ENCODE assay signal across 20 cellular contexts in genomic region chr1:56137090-56137489, GRCh38.
DNase-seq lines count a peak whose midpoint lies in the region; ATAC-seq and TF ChIP-seq lines count a peak whose summit lies in the region.
"Had no signal": no experiment of that assay in that cellular context is flagged by ENCODE, and none has a peak within 500 bp of the region (broad histone marks: within the 10 kb centered on the region; RNA-seq: fewer than 3 reads in every experiment).

No MANE protein-coding gene starts in this region.

- TF ChIP-seq POLR2A in IMR-90 (IDR thresholded peaks at IDR 0.05; ENCODE audit: low read depth, low read length) = no peak

- H2BK120ac ChIP-seq in IMR-90 (ENCODE audit: low read depth, low read length) = no peak overlapping the region

- H4K20me1 ChIP-seq in IMR-90 (ENCODE audit: insufficient read depth, low read length) (no peaks in the 10 kb centered on the region), osteoblast (ENCODE audit: insufficient read depth, low read length) (no peaks in the 10 kb centered on the region)

- no peak overlapping the region for H2AK5ac ChIP-seq in IMR-90 (ENCODE audit: low read depth, low read length)

- H3K23ac ChIP-seq in IMR-90 (ENCODE audit: low read depth, low read length) = no peak overlapping the region

- no peaks in the 10 kb centered on the region for H3K9me1 ChIP-seq in IMR-90 (ENCODE audit: insufficient read depth, low read length)

- H2AK9ac ChIP-seq in IMR-90 (replicated peaks; ENCODE audit: low read depth, low read length, poor library complexity) = no peak overlapping the region

- H3K36me3 ChIP-seq in ACC112 (ENCODE audit: insufficient read depth, low read length) = no peaks in the 10 kb centered on the region
- no peaks in the 10 kb centered on the region for H3K36me3 ChIP-seq in IMR-90 (ENCODE audit: control insufficient read depth, insufficient read depth, low read length)
- no peaks in the 10 kb centered on the region for H3K36me3 ChIP-seq in osteoblast (ENCODE audit: insufficient read depth, low read length)
- no peaks in the 10 kb centered on the region for H3K36me3 ChIP-seq in WERI-Rb-1
- H3K36me3 ChIP-seq: HAP-1, SJSA1 had no signal

- in situ Hi-C loops in IMR-90 (cut with MboI; ENCODE audit: low sequenced_read_pairs) = no loop called here

- 100% methylated on average over 1 of the region's 4 CpGs; no CpG with 5 or more reads in 1 of the 2 experiments for WGBS in IMR-90 (ENCODE audit: extremely low coverage in 2 of 2, insufficient read length in 1 of 2), 2 experiments

- H2AFZ ChIP-seq in ACC112 (ENCODE audit: low read length, unreplicated experiment) (no peak overlapping the region), IMR-90 (replicated peaks; ENCODE audit: low read length, poor library complexity) (no peak overlapping the region), osteoblast (ENCODE audit: low read length) (no peak overlapping the region)
- H2AFZ ChIP-seq: GM23338 had no signal

- H3K4me2 ChIP-seq in IMR-90 (ENCODE audit: low read depth, low read length) = no peak overlapping the region
- H3K4me2 ChIP-seq in osteoblast (ENCODE audit: insufficient read depth, low read length) = no peak overlapping the region
- H3K4me2 ChIP-seq: GM23338 had no signal

- H3K27me3 ChIP-seq in ACC112 (ENCODE audit: insufficient read depth, low read length) (no peaks in the 10 kb centered on the region), IMR-90 (ENCODE audit: control insufficient read depth, insufficient read depth, low read length) (no peaks in the 10 kb centered on the region), osteoblast (ENCODE audit: insufficient read depth, low read length) (no peaks in the 10 kb centered on the region), WERI-Rb-1 (ENCODE audit: insufficient read depth, low read depth, severe bottlenecking) (no peaks in the 10 kb centered on the region)
- H3K27me3 ChIP-seq: SJSA1 had no signal

- POLR2A ChIA-PET in IMR-90 (lab: Charles Lee; ENCODE audit: unreplicated experiment) = no interaction called here

- H3K4me3 ChIP-seq in ACC112 (ENCODE audit: low read depth, low read length) (no peak overlapping the region), IMR-90 (ENCODE audit: insufficient read depth, low read depth, low read length) (no peak overlapping the region), osteoblast (ENCODE audit: insufficient read depth, low read length) (no peak overlapping the region), WERI-Rb-1 (ENCODE audit: low read depth, low read length) (no peak overlapping the region)
- H3K4me3 ChIP-seq: GM12878, GM23338, HAP-1, SJSA1 had no signal

- no peak overlapping the region for H3K9ac ChIP-seq in IMR-90 (ENCODE audit: low read depth, low read length)

- H3K9me3 ChIP-seq in IMR-90 (ENCODE audit: control insufficient read depth, insufficient read depth, low read length) (no peaks in the 10 kb centered on the region), osteoblast (ENCODE audit: low read depth, low read length) (no peaks in the 10 kb centered on the region), WERI-Rb-1 (ENCODE audit: severe bottlenecking) (no peaks in the 10 kb centered on the region)
- H3K9me3 ChIP-seq: HAP-1, SJSA1 had no signal

- no peak for TF ChIP-seq RAD21 in IMR-90 (IDR thresholded peaks at IDR 0.05; ENCODE audit: low read length)

- no peak overlapping the region for H4K91ac ChIP-seq in IMR-90 (ENCODE audit: insufficient read depth, low read depth, low read length)

- no peaks in the 10 kb centered on the region for H3K79me1 ChIP-seq in IMR-90 (ENCODE audit: low read depth in 1 of 2, low read length in 2 of 2)

- H3K27ac ChIP-seq in ACC112 (ENCODE audit: low read depth, low read length) = peak overlapping the region; percentile 86
- H3K27ac ChIP-seq in IMR-90 (ENCODE audit: insufficient read depth, low read length) = peak overlapping the region; percentile 56; the same call in 1 of the 2 replicates
- peak overlapping the region; percentile 65 for H3K27ac ChIP-seq in osteoblast (ENCODE audit: low read depth, low read length)
- no peak overlapping the region for H3K27ac ChIP-seq in WERI-Rb-1
- H3K27ac ChIP-seq: SJSA1 had no signal

- no peak overlapping the region for H3K4me3 Mint-ChIP-seq in chondrocyte (ENCODE audit: unreplicated experiment)
- H3K4me3 Mint-ChIP-seq: B cell, CD14-positive monocyte, GM23338 had no signal

- no peak overlapping the region for H2BK5ac ChIP-seq in IMR-90 (ENCODE audit: low read depth, low read length, poor library complexity, severe bottlenecking)

- H2BK15ac ChIP-seq in IMR-90 (ENCODE audit: low read depth, low read length) = no peak overlapping the region

- DNase-seq in IMR-90 (no peak), chondrocyte (ENCODE audit: low spot score) (no peak), osteoblast (ENCODE audit: insufficient read length, low spot score, missing footprints) (no peak), WERI-Rb-1 (no peak)
- DNase-seq: Karpas-422, NCI-H1417, NCI-H1694 treated with DMSO at 0.1 percent for 48 hours, NCI-H446 treated with DMSO at 0.1 percent for 48 hours, NCI-H526 treated with DMSO at 0.1 percent for 48 hours, SW 1271 had no signal

- peak overlapping the region; percentile 8; the same call in 1 of the 2 replicates for H4K5ac ChIP-seq in IMR-90 (ENCODE audit: low read depth, low read length)

- CTCF ChIA-PET in IMR-90 (lab: Yijun Ruan, JAX) = no interaction called here

- no TSS peak for BruUV-seq in IMR-90 (replicated peaks; lab: Mats Ljungman, UMichigan)

- H3K18ac ChIP-seq in IMR-90 (ENCODE audit: low read depth, low read length) = peak overlapping the region; percentile 50; the same call in 1 of the 2 replicates

- H2BK20ac ChIP-seq in IMR-90 (ENCODE audit: low read depth, low read length) = no peak overlapping the region

- H3K9me3 Mint-ChIP-seq in chondrocyte (ENCODE audit: low read depth) = no peaks in the 10 kb centered on the region
- H3K9me3 Mint-ChIP-seq: GM23338 had no signal

- no peak overlapping the region for H4K8ac ChIP-seq in IMR-90 (ENCODE audit: low read depth in 2 of 2, low read length in 2 of 2)

- no peaks in the 10 kb centered on the region for H3K36me3 Mint-ChIP-seq in chondrocyte (ENCODE audit: low read depth)
- H3K36me3 Mint-ChIP-seq: CD14-positive monocyte had no signal

- peak overlapping the region; percentile 32 for H3K27ac Mint-ChIP-seq in chondrocyte (ENCODE audit: unreplicated experiment)
- H3K27ac Mint-ChIP-seq: B cell, CD14-positive monocyte, GM23338 had no signal

- dilution Hi-C loops in IMR-90 (cut with HindIII; ENCODE audit: low sequenced_read_pairs, unreplicated experiment) = no loop called here

- TF ChIP-seq CTCF in IMR-90 (conservative IDR thresholded peaks at IDR 0.05; ENCODE audit: low read depth, low read length) (no peak), chondrocyte (IDR thresholded peaks at IDR 0.05) (no peak), osteoblast (IDR thresholded peaks at IDR 0.05; ENCODE audit: extremely low read depth, low read depth, low read length) (no peak), WERI-Rb-1 (IDR thresholded peaks at IDR 0.05; ENCODE audit: low read depth, low read length) (no peak)

- intact Hi-C loops in IMR-90 (cut with micrococcal nuclease) = no loop called here

- no peaks in the 10 kb centered on the region for H3K27me3 Mint-ChIP-seq in chondrocyte (ENCODE audit: low read depth)

- ATAC-seq in IMR-90 (ENCODE audit: low read depth) = peak; percentile 40; the same call in 1 of the 2 replicates
- ATAC-seq in GM18498 (IDR thresholded peaks at IDR 0.05; ENCODE audit: unreplicated experiment) = no peak
- no peak for ATAC-seq in HG03520 (IDR thresholded peaks at IDR 0.05; ENCODE audit: unreplicated experiment)
- ATAC-seq in esophagus mucosa = no peak
- ATAC-seq: GM12878, GM23338 had no signal

- H3K79me2 ChIP-seq in ACC112 (ENCODE audit: control insufficient read depth, insufficient read depth, low read length, unreplicated experiment) = no peaks in the 10 kb centered on the region
- H3K79me2 ChIP-seq in osteoblast (ENCODE audit: insufficient read depth, low read length) = no peaks in the 10 kb centered on the region

- peaks cover 22% of the 10 kb centered on the region for H3K4me1 Mint-ChIP-seq in chondrocyte (ENCODE audit: low read depth)
- H3K4me1 Mint-ChIP-seq: CD14-positive monocyte had no signal

- H3K56ac ChIP-seq in IMR-90 (ENCODE audit: extremely low read depth, insufficient read depth, low read length) = no peak overlapping the region

- H3K4me1 ChIP-seq in ACC112 (ENCODE audit: control insufficient read depth, insufficient read depth, low read length, unreplicated experiment) (peaks cover 14% of the 10 kb centered on the region), IMR-90 (ENCODE audit: control insufficient read depth, insufficient read depth, low read length) (peaks cover 2% of the 10 kb centered on the region; the same call in 1 of the 2 replicates), osteoblast (ENCODE audit: insufficient read depth, low read length) (peaks cover 18% of the 10 kb centered on the region)
- H3K4me1 ChIP-seq: HAP-1 had no signal

- H3K4ac ChIP-seq in IMR-90 (ENCODE audit: low read depth, low read length) = no peak overlapping the region

- H3K14ac ChIP-seq in IMR-90 (replicated peaks; ENCODE audit: low read depth, low read length) = peak overlapping the region; percentile 35; the same call in 1 of the 2 replicates

TF ChIP-seq in IMR-90, 13 proteins besides CTCF, POLR2A, EP300 and RAD21 (continues in another document):
- TF ChIP-seq NFE2L2 (IDR thresholded peaks at IDR 0.05; ENCODE audit: low read depth, low read length) (no peak), MAZ (IDR thresholded peaks at IDR 0.05; ENCODE audit: borderline replicate concordance, low read depth, low read length) (no peak), RCOR1 (IDR thresholded peaks at IDR 0.05; ENCODE audit: insufficient replicate concordance, low read length) (no peak), MXI1 (IDR thresholded peaks at IDR 0.05; ENCODE audit: borderline replicate concordance, low read depth, low read length) (no peak), RFX5 (IDR thresholded peaks at IDR 0.05; ENCODE audit: low read depth, low read length) (no peak), BHLHE40 (IDR thresholded peaks at IDR 0.05; ENCODE audit: low read depth, low read length) (no peak), SMC3 (IDR thresholded peaks at IDR 0.05; ENCODE audit: low read depth, low read length) (no peak), MAFK (IDR thresholded peaks at IDR 0.05; ENCODE audit: low read depth, low read length) (no peak), CHD1 (IDR thresholded peaks at IDR 0.05; ENCODE audit: low read depth, low read length) (no peak), ELK1 (IDR thresholded peaks at IDR 0.05; ENCODE audit: borderline replicate concordance, low read depth, low read length) (no peak), CEBPB (IDR thresholded peaks at IDR 0.05; ENCODE audit: low read depth, low read length) (no peak)
